ENCODE assay signal across 36 cellular contexts in the genomic region with DNA sequence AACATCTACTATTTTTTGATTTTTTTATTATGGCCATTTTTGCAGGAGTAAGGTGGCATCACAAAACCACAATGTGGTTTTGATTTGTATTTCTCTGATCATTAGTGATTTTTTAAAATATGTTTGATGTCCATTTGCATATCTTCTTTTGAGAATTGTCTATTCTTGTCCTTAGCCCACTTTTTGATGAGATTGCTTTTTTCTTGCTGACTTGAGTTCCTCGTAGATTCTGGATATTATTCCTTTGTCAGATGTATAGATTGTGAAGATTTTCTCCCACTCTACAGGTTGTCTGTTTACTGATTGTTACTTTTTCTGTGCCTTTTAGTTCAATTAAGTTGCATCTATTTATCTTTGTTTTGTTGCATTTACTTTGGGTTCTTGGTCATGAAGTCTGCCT.
"Had no signal": no experiment of that assay in that cellular context is flagged by ENCODE, and none has a peak within 500 bp of the region (broad histone marks: within the 10 kb centered on the region; RNA-seq: fewer than 3 reads in every experiment).

No MANE protein-coding gene starts in this region.

- H3K36me3 ChIP-seq: MG63 had no signal

- H3K27me3 ChIP-seq: MG63 had no signal

- H3K4me3 ChIP-seq: MG63 had no signal

- DNase-seq: Karpas-422, Kasumi-1, MG63, MM.1S, MV-4-11, NCI-H1048, NCI-H1092, NCI-H1092 treated with DMSO at 0.1 percent for 48 hours, NCI-H1105, NCI-H1105 treated with DMSO at 0.1 percent for 48 hours, NCI-H1417, NCI-H1417 treated with DMSO at 0.1 percent for 48 hours, NCI-H1436, NCI-H1436 treated with DMSO at 0.1 percent for 48 hours, NCI-H146, NCI-H1694, NCI-H1694 treated with DMSO at 0.1 percent for 48 hours, NCI-H187, NCI-H187 treated with DMSO at 0.1 percent for 48 hours, NCI-H1930, NCI-H2029, NCI-H2029 treated with DMSO at 0.1 percent for 48 hours, NCI-H2081, NCI-H2081 treated with DMSO at 0.1 percent for 48 hours, NCI-H2107, NCI-H2171, NCI-H2171 treated with DMSO at 0.1 percent for 48 hours, NCI-H2227 treated with DMSO at 0.1 percent for 48 hours, NCI-H226, NCI-H345, NCI-H446, NCI-H446 treated with DMSO at 0.1 percent for 48 hours, NCI-H510A, NCI-H510A treated with DMSO at 0.1 percent for 48 hours, NCI-H524, NCI-H524 treated with DMSO at 0.1 percent for 48 hours had no signal

- H3K9me3 ChIP-seq: MG63 had no signal
